Comparison of ENCODE assay signal across 8 cellular contexts in the genomic region with DNA sequence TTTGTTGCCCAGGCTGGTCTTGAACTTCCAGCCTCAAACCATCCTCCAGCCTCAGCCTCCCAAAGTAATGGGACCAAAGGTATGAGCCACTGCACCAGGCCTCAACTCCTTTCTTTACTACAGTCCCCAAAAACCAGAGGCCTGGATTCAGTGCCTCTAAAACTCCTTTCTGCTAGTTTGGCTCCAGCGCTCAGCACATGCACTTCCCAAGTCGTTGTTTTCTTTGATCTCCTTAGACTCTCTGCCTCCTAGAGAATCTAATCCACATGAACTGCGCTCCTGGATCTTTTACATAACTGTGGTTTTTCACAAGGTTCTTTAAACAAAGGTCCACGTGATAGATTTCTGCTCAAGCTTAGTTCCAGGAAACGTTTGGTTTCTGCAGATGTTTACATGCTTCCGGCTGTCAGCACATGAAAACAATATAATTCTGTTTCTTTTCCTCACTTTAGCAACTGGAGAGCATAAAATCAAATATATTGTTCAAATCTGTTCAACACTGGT.
A peak's percentile ranks its signal among the peaks of the same experiment; 100 is the strongest.
DNase-seq lines count a peak whose midpoint lies in the region; ATAC-seq lines count a peak whose summit lies in the region.

No MANE protein-coding gene starts in this region.

- no peaks in the 10 kb centered on the region for H3K9me3 Mint-ChIP-seq in activated T-helper 2 cell treated with anti-CD3 and anti-CD28 coated beads, Interferon-gamma antibody, Interleukin-2, Interleukin-4, amounts not matched to agents 10 μg/mL and 5 μg/mL and 100 μg/mL, durations not matched to agents 14 hours and 24 hours and 36 hours
- no peaks in the 10 kb centered on the region for H3K9me3 Mint-ChIP-seq in immature natural killer cell

- peaks cover 32% of the 10 kb centered on the region for H3K4me1 Mint-ChIP-seq in activated T-helper 2 cell treated with anti-CD3 and anti-CD28 coated beads, Interferon-gamma antibody, Interleukin-2, Interleukin-4, amounts not matched to agents 10 μg/mL and 5 μg/mL and 100 μg/mL, durations not matched to agents 14 hours and 24 hours and 36 hours (ENCODE audit: low read depth)
- peaks cover 72 to 74% of the 10 kb centered on the region in 2 donors for H3K4me1 Mint-ChIP-seq in immature natural killer cell

- no peaks in the 10 kb centered on the region for H3K36me3 ChIP-seq in thymus (ENCODE audit: control insufficient read depth, insufficient read depth)

- H3K27me3 Mint-ChIP-seq in activated T-helper 2 cell treated with anti-CD3 and anti-CD28 coated beads, Interferon-gamma antibody, Interleukin-2, Interleukin-4, amounts not matched to agents 10 μg/mL and 5 μg/mL and 100 μg/mL, durations not matched to agents 14 hours and 24 hours and 36 hours (ENCODE audit: low read depth) = no peaks in the 10 kb centered on the region
- peaks cover 37 to 54% (median 38%) of the 10 kb centered on the region in 3 donors for H3K27me3 Mint-ChIP-seq in immature natural killer cell (ENCODE audit: low read depth in 3 of 3)

- H3K36me3 Mint-ChIP-seq in activated T-helper 2 cell treated with anti-CD3 and anti-CD28 coated beads, Interferon-gamma antibody, Interleukin-2, Interleukin-4, amounts not matched to agents 10 μg/mL and 5 μg/mL and 100 μg/mL, durations not matched to agents 14 hours and 24 hours and 36 hours (ENCODE audit: low read depth) = peaks cover 23% of the 10 kb centered on the region
- no peaks in the 10 kb centered on the region for H3K36me3 Mint-ChIP-seq in immature natural killer cell

- H3K4me3 ChIP-seq in thymus (ENCODE audit: low read length) = no peak overlapping the region

- intact Hi-C loops in activated T-helper 2 cell treated with anti-CD3 and anti-CD28 coated beads, Interferon-gamma antibody, Interleukin-2, Interleukin-4, amounts not matched to agents 10 μg/mL and 5 μg/mL and 100 μg/mL, durations not matched to agents 14 hours and 24 hours and 36 hours (cut with micrococcal nuclease) = no loop called here

- H3K27me3 ChIP-seq in thymus (ENCODE audit: control insufficient read depth, insufficient read depth) = no peaks in the 10 kb centered on the region

- ATAC-seq in GM18519 (IDR thresholded peaks at IDR 0.05; ENCODE audit: low FRiP score, unreplicated experiment) (peak; percentile 69), HG03066 (IDR thresholded peaks at IDR 0.05; ENCODE audit: low read depth, unreplicated experiment) (peak; percentile 69)

- no peaks in the 10 kb centered on the region for H3K9me3 ChIP-seq in thymus (ENCODE audit: control insufficient read depth)

- H3K4me3 Mint-ChIP-seq in activated T-helper 2 cell treated with anti-CD3 and anti-CD28 coated beads, Interferon-gamma antibody, Interleukin-2, Interleukin-4, amounts not matched to agents 10 μg/mL and 5 μg/mL and 100 μg/mL, durations not matched to agents 14 hours and 24 hours and 36 hours (ENCODE audit: low read depth) = peak overlapping the region; percentile 47
- peak overlapping the region; percentile 74 to 92 (median 83) for H3K4me3 Mint-ChIP-seq in immature natural killer cell

- peak overlapping the region; percentile 91 for H3K27ac ChIP-seq in thymus (ENCODE audit: low read depth)

- WGBS in thymus = 2% methylated on average over 6 of the region's 6 CpGs

- no peak for DNase-seq in activated T-helper 2 cell treated with anti-CD3 and anti-CD28 coated beads, Interferon-gamma antibody, Interleukin-2, Interleukin-4, amounts not matched to agents 10 μg/mL and 5 μg/mL and 100 μg/mL, durations not matched to agents 14 hours and 24 hours and 36 hours (ENCODE audit: low spot score)
- peak; percentile 67 to 74 (median 69) for DNase-seq in immature natural killer cell
- DNase-seq in cerebellar nuclear complex (lab: John Stamatoyannopoulos, UW) = no peak
- no peak for DNase-seq in NCI-H345 treated with DMSO at 0.1 percent for 48 hours (lab: John Stamatoyannopoulos, UW; ENCODE audit: unreplicated experiment)
- no peak for DNase-seq in stimulated activated CD4-positive, alpha-beta T cell treated with anti-CD3 and anti-CD28 coated beads, Interleukin-4, amount 100 ng/mL, for 1 hour

- peak overlapping the region; percentile 63 for H3K27ac Mint-ChIP-seq in activated T-helper 2 cell treated with anti-CD3 and anti-CD28 coated beads, Interferon-gamma antibody, Interleukin-2, Interleukin-4, amounts not matched to agents 10 μg/mL and 5 μg/mL and 100 μg/mL, durations not matched to agents 14 hours and 24 hours and 36 hours
- H3K27ac Mint-ChIP-seq in immature natural killer cell = peak overlapping the region; percentile 95 to 99 (median 97)

- peaks cover 7% of the 10 kb centered on the region for H3K4me1 ChIP-seq in thymus (ENCODE audit: control insufficient read depth, insufficient read depth, low read length)

Comparison
In these comparisons a context has a peak if more than half of its experiments do, and no peak if none do; other contexts are left out.
1. DNase-seq: peak in immature natural killer cell (3 of 3); none in activated T-helper 2 cell treated with anti-CD3 and anti-CD28 coated beads, Interferon-gamma antibody, Interleukin-2, Interleukin-4, amounts not matched to agents 10 μg/mL and 5 μg/mL and 100 μg/mL, durations not matched to agents 14 hours and 24 hours and 36 hours (single experiment), cerebellar nuclear complex (0 of 2), NCI-H345 treated with DMSO at 0.1 percent for 48 hours (single experiment) and stimulated activated CD4-positive, alpha-beta T cell treated with anti-CD3 and anti-CD28 coated beads, Interleukin-4, amount 100 ng/mL, for 1 hour (single experiment).